In the genomic region with DNA sequence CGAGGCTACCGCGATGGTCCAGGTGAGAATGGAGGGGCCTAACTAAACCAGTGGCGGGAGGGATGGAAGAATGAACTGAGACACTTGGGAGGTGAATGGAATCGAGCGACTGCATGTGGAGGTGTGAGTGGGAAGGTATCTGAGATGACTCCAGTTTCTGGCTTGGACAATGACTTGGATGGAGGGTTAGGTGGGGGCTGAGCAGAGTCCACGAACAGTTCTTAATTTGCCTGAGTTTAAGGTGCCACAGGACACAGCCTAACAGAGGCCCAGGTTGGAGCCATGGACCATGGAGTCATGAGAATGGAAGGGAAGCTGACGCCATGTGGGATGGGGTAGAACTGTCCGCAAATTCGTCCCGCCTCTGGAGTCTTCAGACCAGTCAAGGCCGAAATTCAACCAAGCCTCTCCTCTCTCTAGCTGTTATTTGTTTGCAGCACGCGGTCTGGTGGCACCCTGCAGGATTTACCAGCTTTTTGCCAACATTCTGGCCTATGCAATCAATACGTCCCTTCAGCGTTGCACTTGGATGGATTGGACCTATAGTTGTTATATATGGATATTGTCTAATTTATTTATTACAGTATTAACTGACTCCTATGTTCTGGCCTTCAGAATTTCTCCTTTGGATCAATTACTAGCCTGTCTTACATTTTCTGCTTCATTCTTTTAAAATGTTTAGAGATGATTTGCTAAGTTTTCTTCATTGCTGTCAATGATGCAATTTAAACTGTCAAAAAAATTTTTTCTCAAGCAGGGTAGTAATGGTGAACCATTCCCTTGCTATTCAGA, we compare ENCODE assay signal across 8 cellular contexts. TPM values are rescaled to one million over a fixed set of nuclear protein-coding genes. Genes with fewer than 3 reads are reported as not detected.
DNase-seq lines count a peak whose midpoint lies in the region; ATAC-seq and TF ChIP-seq lines count a peak whose summit lies in the region.

No MANE protein-coding gene starts in this region.

- TF ChIP-seq CTCF in GM23338 (conservative IDR thresholded peaks at IDR 0.05; ENCODE audit: low read depth in 2 of 2) (no peak), RWPE1 (conservative IDR thresholded peaks at IDR 0.05; ENCODE audit: low read depth) (no peak), hepatocyte (IDR thresholded peaks at IDR 0.05; ENCODE audit: poor library complexity) (no peak), spleen (IDR thresholded peaks at IDR 0.05 in 8 of 11, conservative IDR thresholded peaks at IDR 0.05 in 3 of 11) (no peak), Calu3 (IDR thresholded peaks at IDR 0.05; ENCODE audit: unreplicated experiment) (no peak)

- no peaks in the 10 kb centered on the region for H3K36me3 ChIP-seq in GM23338 (ENCODE audit: insufficient read depth)
- no peaks in the 10 kb centered on the region for H3K36me3 ChIP-seq in hepatocyte (replicated peaks; ENCODE audit: insufficient read depth, low read depth)
- H3K36me3 ChIP-seq in spleen, result peaks cover 0 to 45% (median 25%) of the 10 kb centered on the region in 6 donors

- H3K36me3 Mint-ChIP-seq in GM23338 (ENCODE audit: low read depth) (peaks cover 24% of the 10 kb centered on the region), Calu3 (ENCODE audit: insufficient read depth, unreplicated experiment) (peaks cover 13% of the 10 kb centered on the region)

- H3K9me3 ChIP-seq in hepatocyte (ENCODE audit: low read depth), result no peaks in the 10 kb centered on the region
- H3K9me3 ChIP-seq in spleen, result no peaks in the 10 kb centered on the region

- H3K79me2 ChIP-seq in GM23338 (replicated peaks; ENCODE audit: insufficient read depth), result peaks cover 6% of the 10 kb centered on the region; the same call in 1 of the 2 replicates
- H3K79me2 ChIP-seq in hepatocyte, result peaks cover 11% of the 10 kb centered on the region

- no peaks in the 10 kb centered on the region for H3K9me3 Mint-ChIP-seq in GM23338
- no peaks in the 10 kb centered on the region for H3K9me3 Mint-ChIP-seq in Calu3 (ENCODE audit: low read depth, unreplicated experiment)

- H3K4me2 ChIP-seq in GM23338, result peak overlapping the region; percentile 99
- H3K4me2 ChIP-seq in hepatocyte, result peak overlapping the region; percentile 87

- H3K4me3 ChIP-seq in GM23338, result peak overlapping the region; percentile 98
- H3K4me3 ChIP-seq in hepatocyte, result peak overlapping the region; percentile 46
- peak overlapping the region; percentile 65 to 95 (median 83) for H3K4me3 ChIP-seq in spleen

- no peaks in the 10 kb centered on the region; the same call in 1 of the 2 replicates for H4K20me1 ChIP-seq in GM23338 (replicated peaks; ENCODE audit: insufficient read depth)
- H4K20me1 ChIP-seq in hepatocyte (ENCODE audit: insufficient read depth, poor library complexity, severe bottlenecking), result no peaks in the 10 kb centered on the region

- CTCF ChIA-PET in RWPE1 (lab: Yijun Ruan, JAX), result interaction anchor here (0.6 to 2.3 kb wide), 12 partner anchors 9 to 1030 kb away, joined by 3 to 18 read pairs (median 4); no protein-coding TSS in a partner anchor
- CTCF ChIA-PET in Calu3 (lab: Charles Lee), result no interaction called here

- H3K27me3 Mint-ChIP-seq in GM23338 (ENCODE audit: insufficient read depth, low read depth, poor library complexity) (no peaks in the 10 kb centered on the region), Calu3 (ENCODE audit: unreplicated experiment) (no peaks in the 10 kb centered on the region)

- DNase-seq in GM23338 (ENCODE audit: low spot score), result peak; percentile 45
- DNase-seq in RWPE1 (ENCODE audit: low spot score), result no peak
- no peak for DNase-seq in hepatocyte (ENCODE audit: low spot score)
- no peak for DNase-seq in spleen
- no peak for DNase-seq in NCI-H2029 (lab: John Stamatoyannopoulos, UW)
- DNase-seq in activated T-cell treated with anti-CD3 and anti-CD28 coated beads, Interleukin-2, amount 50 U/mL, for 48 hours, result no peak
- DNase-seq in Calu3, result no peak
- no peak for DNase-seq in NCI-H2081 treated with DMSO at 0.1 percent for 48 hours (lab: John Stamatoyannopoulos, UW)

- H3K9me2 ChIP-seq in GM23338 (ENCODE audit: insufficient read depth) (no peaks in the 10 kb centered on the region), hepatocyte (replicated peaks; ENCODE audit: insufficient read depth) (no peaks in the 10 kb centered on the region)

- BruUV-seq in Calu3 (replicated peaks; lab: Mats Ljungman, UMichigan), result no TSS peak

- WGBS in hepatocyte (ENCODE audit: low lambda C conversion rate, missing lambda C conversion rate), result 51% methylated on average over 16 of the region's 16 CpGs
- 59 to 62% (median 61%) methylated on average over 16 of the region's 16 CpGs for WGBS in spleen, 5 donors

- H3K4me3 Mint-ChIP-seq in GM23338 (no peak overlapping the region), Calu3 (ENCODE audit: low read depth, unreplicated experiment) (no peak overlapping the region)

- H2AFZ ChIP-seq in GM23338, result peak overlapping the region; percentile 100
- H2AFZ ChIP-seq in hepatocyte, result peak overlapping the region; percentile 95

- peaks cover 19% of the 10 kb centered on the region for H3K4me1 ChIP-seq in GM23338 (ENCODE audit: insufficient read depth)
- H3K4me1 ChIP-seq in hepatocyte (ENCODE audit: insufficient read depth), result peaks cover 10% of the 10 kb centered on the region
- peaks cover 10 to 39% (median 23%) of the 10 kb centered on the region in 6 donors for H3K4me1 ChIP-seq in spleen

- H3K27ac Mint-ChIP-seq in GM23338, result no peak overlapping the region
- no peak overlapping the region for H3K27ac Mint-ChIP-seq in Calu3 (ENCODE audit: unreplicated experiment)

- no peak for TF ChIP-seq POLR2A in spleen (IDR thresholded peaks at IDR 0.05)

- H3K27ac ChIP-seq in GM23338 (ENCODE audit: low read depth) (0 out of 2 replicates have a peak overlapping the region, but pooled peaks have one; percentile 69), RWPE1 (peak overlapping the region; percentile 79), hepatocyte (peak overlapping the region; percentile 85), spleen (peak overlapping the region in 5 of 8 donors; percentile 41 to 78 (median 69))

- ATAC-seq in GM23338, result peak; percentile 31

- intact Hi-C loops in spleen (cut with DNase I; ENCODE audit: low total_unique reads) (no loop called here), Calu3 (cut with micrococcal nuclease; ENCODE audit: unreplicated experiment) (no loop called here)

- POLR2A ChIA-PET in RWPE1 (lab: Yijun Ruan, JAX; ENCODE audit: low non-redundant PET), result interaction anchor here (0.6 kb wide), 1 partner anchor 342 kb away, joined by 4 read pairs; no protein-coding TSS in a partner anchor

- peaks cover 4% of the 10 kb centered on the region; the same call in 1 of the 2 replicates for H3F3A ChIP-seq in GM23338 (replicated peaks; ENCODE audit: low read depth)

- H3K4me1 Mint-ChIP-seq in GM23338 (peaks cover 11% of the 10 kb centered on the region), Calu3 (ENCODE audit: low read depth, unreplicated experiment) (no peaks in the 10 kb centered on the region)

- H3K27me3 ChIP-seq in GM23338 (ENCODE audit: insufficient read depth) (no peaks in the 10 kb centered on the region), hepatocyte (no peaks in the 10 kb centered on the region), spleen (replicated peaks in 1 of 7) (no peaks in the 10 kb centered on the region)

TF ChIP-seq in GM23338, 12 proteins besides CTCF, POLR2A, EP300 and RAD21:
- TF ChIP-seq CREB1 (CRISPR knock-in tag; IDR thresholded peaks at IDR 0.05; ENCODE audit: low read depth) (no peak), EZH2 (IDR thresholded peaks at IDR 0.05; ENCODE audit: low read depth, unreplicated experiment) (no peak)

RNA-seq across cellular contexts. Expression of gene BOLA3, which starts 0.9 kb away (rescaled TPM):
- 36.2 and 89.8 TPM in 2 replicates for total RNA-seq in GM23338 (2014; rRNA removed; shearing (Covaris generic))
- polyA plus RNA-seq in GM23338 (2016; fragmentation: Nextera tagmentation; extraction: Ambion mirVana), result 233 and 235 TPM in 2 replicates
- total RNA-seq in hepatocyte, result 43.8 and 60.3 TPM in 2 replicates
- 49.0 and 56.3 TPM in 2 replicates for polyA plus RNA-seq in hepatocyte
- total RNA-seq in spleen, result 10 to 100 TPM; 12.6 to 39.8 (median 18.8) TPM
- polyA plus RNA-seq in spleen, result 10 to 100 TPM; 33.6 to 41.4 (median 39.3) TPM
- total RNA-seq in Calu3 (2022), result 45.8 and 54.9 TPM in 2 replicates

RNA-seq across cellular contexts. Expression of gene MOB1A, which starts 30.0 kb away (rescaled TPM):
- 111 and 130 TPM in 2 replicates for total RNA-seq in GM23338 (2014; rRNA removed; shearing (Covaris generic))
- polyA plus RNA-seq in GM23338 (2016; fragmentation: Nextera tagmentation; extraction: Ambion mirVana), result 33.3 and 36.2 TPM in 2 replicates
- total RNA-seq in hepatocyte, result 100 and 118 TPM in 2 replicates
- polyA plus RNA-seq in hepatocyte, result 43.3 and 47.2 TPM in 2 replicates
- 100 to 1,000 TPM; 144 to 198 (median 177) TPM for total RNA-seq in spleen
- 10 to 100 TPM; 55.0 to 87.1 (median 62.8) TPM for polyA plus RNA-seq in spleen
- total RNA-seq in Calu3 (2022), result 116 and 119 TPM in 2 replicates

RNA-seq across cellular contexts. Expression of gene MTHFD2, which starts 49.8 kb away (rescaled TPM):
- 281 and 321 TPM in 2 replicates for total RNA-seq in GM23338 (2014; rRNA removed; shearing (Covaris generic))
- 279 and 305 TPM in 2 replicates for polyA plus RNA-seq in GM23338 (2016; fragmentation: Nextera tagmentation; extraction: Ambion mirVana)
- 126 and 142 TPM in 2 replicates for total RNA-seq in hepatocyte
- polyA plus RNA-seq in hepatocyte, result 40.1 TPM in 2 replicates
- 10 to 100 TPM; 32.5 to 71.1 (median 45.1) TPM for total RNA-seq in spleen
- polyA plus RNA-seq in spleen, result 10 to 100 TPM; 17.8 to 35.8 (median 26.8) TPM
- 177 and 205 TPM in 2 replicates for total RNA-seq in Calu3 (2022)

Comparison
In these comparisons a context has a peak if more than half of its experiments do, and no peak if none do; other contexts are left out.
1. H3K4me3 ChIP-seq: peak in every context shown above with its lines; median percentile 98 in GM23338; 83 in spleen; 46 in hepatocyte.